ENCODE assay signal across 22 cellular contexts in genomic region chr17:28344435-28344901, GRCh38. TPM values are rescaled to one million over a fixed set of nuclear protein-coding genes. Genes with fewer than 3 reads are reported as not detected.
"Had no signal": no experiment of that assay in that cellular context is flagged by ENCODE, and none has a peak within 500 bp of the region (broad histone marks: within the 10 kb centered on the region; RNA-seq: fewer than 3 reads in every experiment).

No MANE protein-coding gene starts in this region.

- H3K9me3 ChIP-seq: adrenal gland, sigmoid colon, transverse colon had no signal

- H3K4me3 ChIP-seq: adrenal gland, sigmoid colon, transverse colon had no signal

- H3K27me3 Mint-ChIP-seq: activated CD8-positive, alpha-beta memory T cell treated with anti-CD3 and anti-CD28 coated beads, Interleukin-2, amount 10 ng/mL, durations not matched to agents 7 days and 5 days; naive thymus-derived CD4-positive, alpha-beta T cell; progenitor cell of endocrine pancreas; stimulated activated naive CD8-positive, alpha-beta T cell treated with anti-CD3 and anti-CD28 coated beads, Interleukin-15, amount 100 ng/mL, for 72 hours had no signal

- DNase-seq: activated CD4-positive, alpha-beta T cell treated with anti-CD3 and anti-CD28 coated beads for 1 hour; activated CD4-positive, alpha-beta T cell treated with anti-CD3 and anti-CD28 coated beads, Interleukin-2, amount 50 U/mL, for 48 hours; activated CD8-positive, alpha-beta memory T cell treated with anti-CD3 and anti-CD28 coated beads, Interleukin-2, amount 10 ng/mL, durations not matched to agents 7 days and 5 days; activated gamma-delta T cell treated with Interleukin-2 at 50 U/mL for 16 hours; activated T-cell treated with anti-CD3 and anti-CD28 coated beads, Interleukin-2, amount 50 U/mL, for 48 hours; brain microvascular endothelial cell; glutamatergic neuron; immature natural killer cell; left cardiac atrium; mammary epithelial cell; naive thymus-derived CD4-positive, alpha-beta T cell; sigmoid colon; stimulated activated CD4-positive, alpha-beta T cell treated with anti-CD3 and anti-CD28 coated beads, Interleukin-4, amount 100 ng/mL, for 1 hour; stimulated activated naive CD8-positive, alpha-beta T cell treated with anti-CD3 and anti-CD28 coated beads, Interleukin-15, amount 100 ng/mL, for 72 hours; transverse colon had no signal

- H3K4me1 Mint-ChIP-seq: activated CD8-positive, alpha-beta memory T cell treated with anti-CD3 and anti-CD28 coated beads, Interleukin-2, amount 10 ng/mL, durations not matched to agents 7 days and 5 days; immature natural killer cell had no signal

- ATAC-seq: activated CD8-positive, alpha-beta memory T cell treated with anti-CD3 and anti-CD28 coated beads, Interleukin-2, amount 10 ng/mL, durations not matched to agents 7 days and 5 days had no signal

- H3K27ac Mint-ChIP-seq: activated CD8-positive, alpha-beta memory T cell treated with anti-CD3 and anti-CD28 coated beads, Interleukin-2, amount 10 ng/mL, durations not matched to agents 7 days and 5 days; progenitor cell of endocrine pancreas had no signal

- H3K4me3 Mint-ChIP-seq: activated CD8-positive, alpha-beta memory T cell treated with anti-CD3 and anti-CD28 coated beads, Interleukin-2, amount 10 ng/mL, durations not matched to agents 7 days and 5 days; immature natural killer cell; naive thymus-derived CD4-positive, alpha-beta T cell; stimulated activated naive CD8-positive, alpha-beta T cell treated with anti-CD3 and anti-CD28 coated beads, Interleukin-15, amount 100 ng/mL, for 72 hours had no signal

- H3K4me1 ChIP-seq: transverse colon had no signal

- H3K9me3 Mint-ChIP-seq: immature natural killer cell; naive thymus-derived CD4-positive, alpha-beta T cell; stimulated activated naive CD8-positive, alpha-beta T cell treated with anti-CD3 and anti-CD28 coated beads, Interleukin-15, amount 100 ng/mL, for 72 hours had no signal

- H3K27ac ChIP-seq: brain microvascular endothelial cell, sigmoid colon, transverse colon had no signal

RNA-seq across cellular contexts. Expression of gene SEBOX, which starts 20.5 kb away (rescaled TPM):
- total RNA-seq: activated CD8-positive, alpha-beta memory T cell treated with anti-CD3 and anti-CD28 coated beads, Interleukin-2, amount 10 ng/mL, durations not matched to agents 7 days and 5 days; adrenal gland; cerebellum; dermis microvascular lymphatic vessel endothelial cell; esophagus mucosa; fibroblast of villous mesenchyme; left cardiac atrium; mammary epithelial cell; mononuclear cell; naive thymus-derived CD4-positive, alpha-beta T cell; progenitor cell of endocrine pancreas; sigmoid colon; transverse colon had no signal
